In genomic region chr2:121185111-121185510, GRCh38 we compare ENCODE assay signal across 14 cellular contexts.
"Had no signal": no experiment of that assay in that cellular context is flagged by ENCODE, and none has a peak within 500 bp of the region (broad histone marks: within the 10 kb centered on the region; RNA-seq: fewer than 3 reads in every experiment).

No MANE protein-coding gene starts in this region.

- H3K27me3 ChIP-seq: cardiac muscle cell, neural progenitor cell, right lobe of liver, spleen, transverse colon had no signal

- ATAC-seq: activated CD8-positive, alpha-beta T cell treated with anti-CD3 and anti-CD28 coated beads, Interleukin-2, amount 10 ng/mL, durations not matched to agents 7 days and 5 days; lower lobe of right lung had no signal

- DNase-seq: activated B cell treated with CpG ODN at 0.5 μM for 24 hours; activated CD4-positive, alpha-beta T cell treated with anti-CD3 and anti-CD28 coated beads for 48 hours; activated CD8-positive, alpha-beta T cell treated with anti-CD3 and anti-CD28 coated beads, Interleukin-2, amount 10 ng/mL, durations not matched to agents 7 days and 5 days; aorta; effector CD4-positive, alpha-beta T cell; foreskin fibroblast; lower lobe of right lung; naive B cell; spleen; SW 1271; transverse colon had no signal

- H3K9ac ChIP-seq: neural progenitor cell had no signal

- H3K9me3 ChIP-seq: lower lobe of right lung, right lobe of liver, spleen, transverse colon had no signal

- H3K4me1 ChIP-seq: lower lobe of right lung, right lobe of liver, transverse colon had no signal

- H3K27ac ChIP-seq: cardiac muscle cell, lower lobe of right lung, neural progenitor cell, right lobe of liver, spleen, transverse colon had no signal

- H3K4me2 ChIP-seq: neural progenitor cell had no signal

- H2AFZ ChIP-seq: neural progenitor cell had no signal

- H3K36me3 ChIP-seq: cardiac muscle cell, lower lobe of right lung, neural progenitor cell, right lobe of liver, spleen, transverse colon had no signal

- H3K4me3 ChIP-seq: cardiac muscle cell, lower lobe of right lung, neural progenitor cell, right lobe of liver, spleen, transverse colon had no signal
